ENCODE assay signal across 1 cellular context in genomic region chr3:124266517-124266916, GRCh38.
TF ChIP-seq lines count a peak whose summit lies in the region.

No MANE protein-coding gene starts in this region.

TF ChIP-seq in HEK293, 187 proteins besides CTCF, POLR2A, EP300 and RAD21 (continued from another document and continues in another):
- no peak for TF ChIP-seq ZNF585B (tag by site-specific recombination; IDR thresholded peaks at IDR 0.05)
- TF ChIP-seq ZNF747 (tag by site-specific recombination; IDR thresholded peaks at IDR 0.05) = no peak
- no peak for TF ChIP-seq ZFHX2 (tag by site-specific recombination; conservative IDR thresholded peaks at IDR 0.05)
- TF ChIP-seq ATF2 (tag by site-specific recombination; IDR thresholded peaks at IDR 0.05; ENCODE audit: low read depth) = no peak
- TF ChIP-seq ZNF561 (tag by site-specific recombination; IDR thresholded peaks at IDR 0.05; ENCODE audit: borderline replicate concordance) = peak; percentile 70
- no peak for TF ChIP-seq ZNF280C (tag by site-specific recombination; IDR thresholded peaks at IDR 0.05)
- no peak for TF ChIP-seq ZNF169 (tag by site-specific recombination; IDR thresholded peaks at IDR 0.05)
- peak; percentile 83; the same call in 1 of the 2 replicates for TF ChIP-seq BCL11A (tag by site-specific recombination; IDR thresholded peaks at IDR 0.05; ENCODE audit: low read depth)
- TF ChIP-seq ZNF280D (tag by site-specific recombination; IDR thresholded peaks at IDR 0.05) = no peak
- TF ChIP-seq ZNF76 (tag by site-specific recombination; IDR thresholded peaks at IDR 0.05; ENCODE audit: borderline replicate concordance, low read depth) = no peak
- TF ChIP-seq MEIS1 (CRISPR knock-in tag; IDR thresholded peaks at IDR 0.05; ENCODE audit: borderline replicate concordance) = no peak
- peak; percentile 49; the same call in 1 of the 2 replicates for TF ChIP-seq MZF1 (tag by site-specific recombination; IDR thresholded peaks at IDR 0.05; ENCODE audit: borderline replicate concordance)
- TF ChIP-seq FEZF1 (tag by site-specific recombination; IDR thresholded peaks at IDR 0.05) = peak; percentile 90
- TF ChIP-seq SALL2 (tag by site-specific recombination; IDR thresholded peaks at IDR 0.05; ENCODE audit: borderline replicate concordance) = no peak
- TF ChIP-seq ZNF639 (tag by site-specific recombination; IDR thresholded peaks at IDR 0.05) = peak; percentile 66; the same call in 1 of the 2 replicates
- no peak for TF ChIP-seq KLF9 (tag by site-specific recombination; IDR thresholded peaks at IDR 0.05; ENCODE audit: low read depth)
- 0 out of 2 replicates have a peak, but pooled peaks have one; percentile 15 for TF ChIP-seq TCF7L2 (IDR thresholded peaks at IDR 0.05; ENCODE audit: borderline replicate concordance, low read depth, low read length)
- TF ChIP-seq ZBTB17 (tag by site-specific recombination; IDR thresholded peaks at IDR 0.05) = 0 out of 2 replicates have a peak, but pooled peaks have one; percentile 39
- no peak for TF ChIP-seq HIC1 (tag by site-specific recombination; IDR thresholded peaks at IDR 0.05)
- no peak for TF ChIP-seq ZNF785 (tag by site-specific recombination; IDR thresholded peaks at IDR 0.05)
- TF ChIP-seq ZNF26 (tag by site-specific recombination; IDR thresholded peaks at IDR 0.05) = no peak
- TF ChIP-seq ZNF302 (tag by site-specific recombination; IDR thresholded peaks at IDR 0.05; ENCODE audit: low read depth) = no peak
- peak; percentile 86 for TF ChIP-seq BCL6B (tag by site-specific recombination; IDR thresholded peaks at IDR 0.05)
- no peak for TF ChIP-seq ZNF580 (tag by site-specific recombination; IDR thresholded peaks at IDR 0.05)
- TF ChIP-seq GFI1B (tag by site-specific recombination; IDR thresholded peaks at IDR 0.05) = peak; percentile 68
- no peak for TF ChIP-seq ZNF223 (tag by site-specific recombination; IDR thresholded peaks at IDR 0.05)
- 0 out of 2 replicates have a peak, but pooled peaks have one; percentile 52 for TF ChIP-seq KLF10 (tag by site-specific recombination; IDR thresholded peaks at IDR 0.05)
- TF ChIP-seq ZSCAN23 (tag by site-specific recombination; IDR thresholded peaks at IDR 0.05) = no peak
- no peak for TF ChIP-seq ZNF404 (tag by site-specific recombination; IDR thresholded peaks at IDR 0.05)
- no peak for TF ChIP-seq ZNF350 (tag by site-specific recombination; IDR thresholded peaks at IDR 0.05)
- peak; percentile 82 for TF ChIP-seq ZXDB (tag by site-specific recombination; IDR thresholded peaks at IDR 0.05)
- TF ChIP-seq ZNF292 (tag by site-specific recombination; IDR thresholded peaks at IDR 0.05; ENCODE audit: borderline replicate concordance, low read depth) = no peak
- TF ChIP-seq TRIM28 (IDR thresholded peaks at IDR 0.05; ENCODE audit: borderline replicate concordance, low read length) = 0 out of 2 replicates have a peak, but pooled peaks have one; percentile 63
- no peak for TF ChIP-seq YY2 (tag by site-specific recombination; IDR thresholded peaks at IDR 0.05)
- TF ChIP-seq ZNF629 (tag by site-specific recombination; IDR thresholded peaks at IDR 0.05) = peak; percentile 80
- peak; percentile 50; the same call in 1 of the 2 replicates for TF ChIP-seq ZNF366 (tag by site-specific recombination; conservative IDR thresholded peaks at IDR 0.05)
- no peak for TF ChIP-seq ZNF529 (tag by site-specific recombination; IDR thresholded peaks at IDR 0.05; ENCODE audit: insufficient replicate concordance)
- TF ChIP-seq ZSCAN18 (tag by site-specific recombination; IDR thresholded peaks at IDR 0.05) = no peak
- TF ChIP-seq SP2 (tag by site-specific recombination; IDR thresholded peaks at IDR 0.05) = no peak
- TF ChIP-seq GLIS1 (tag by site-specific recombination; IDR thresholded peaks at IDR 0.05) = peak; percentile 82
- TF ChIP-seq ZNF521 (tag by site-specific recombination; IDR thresholded peaks at IDR 0.05) = no peak
- peak; percentile 65; the same call in 1 of the 2 replicates for TF ChIP-seq INSM2 (tag by site-specific recombination; IDR thresholded peaks at IDR 0.05)
- TF ChIP-seq ZNF239 (tag by site-specific recombination; IDR thresholded peaks at IDR 0.05) = no peak
- peak; percentile 84; the same call in 1 of the 2 replicates for TF ChIP-seq ZBTB44 (tag by site-specific recombination; IDR thresholded peaks at IDR 0.05)
- no peak for TF ChIP-seq ZNF670 (tag by site-specific recombination; IDR thresholded peaks at IDR 0.05; ENCODE audit: low read depth)
